16 cellular contexts compared by ENCODE assay signal in genomic region chr2:60216452-60216995, GRCh38.
A peak's percentile ranks its signal among the peaks of the same experiment; 100 is the strongest.
DNase-seq lines count a peak whose midpoint lies in the region; ATAC-seq and TF ChIP-seq lines count a peak whose summit lies in the region.
"Had no signal": no experiment of that assay in that cellular context is flagged by ENCODE, and none has a peak within 500 bp of the region (broad histone marks: within the 10 kb centered on the region; RNA-seq: fewer than 3 reads in every experiment).

No MANE protein-coding gene starts in this region.

- H3K4me1 ChIP-seq in DND-41 (ENCODE audit: insufficient read depth, low read length) (peaks cover 10% of the 10 kb centered on the region), OCI-LY3 (ENCODE audit: low read length) (no peaks in the 10 kb centered on the region), hepatocyte (ENCODE audit: insufficient read depth) (peaks cover 18% of the 10 kb centered on the region)
- H3K4me1 ChIP-seq: A549 had no signal

- DNase-seq in DND-41 (peak; percentile 46), hepatocyte (ENCODE audit: low spot score) (no peak), retina (peak; percentile 20), sciatic nerve (ENCODE audit: low spot score) (no peak)
- DNase-seq: Caco-2, DMS53, H9, NCI-H1417, NCI-H1930, NCI-H524 treated with DMSO at 0.1 percent for 48 hours, Peyer's patch, Right ventricle myocardium superior had no signal

- H2AFZ ChIP-seq in DND-41 (ENCODE audit: low read depth, low read length), result peak overlapping the region; percentile 50; the same call in 1 of the 2 replicates
- H2AFZ ChIP-seq in OCI-LY3 (ENCODE audit: low read depth, low read length), result peak overlapping the region; percentile 72; the same call in 1 of the 2 replicates
- H2AFZ ChIP-seq in hepatocyte, result no peak overlapping the region

- H3K27ac ChIP-seq in DND-41 (ENCODE audit: low read length) (peak overlapping the region; percentile 38; the same call in 1 of the 2 replicates), OCI-LY3 (ENCODE audit: low read length) (no peak overlapping the region), hepatocyte (no peak overlapping the region)
- H3K27ac ChIP-seq: A549, Peyer's patch had no signal

- intact Hi-C loops in sciatic nerve (cut with DNase I), result no loop called here

- TF ChIP-seq CTCF in DND-41 (IDR thresholded peaks at IDR 0.05; ENCODE audit: borderline replicate concordance, extremely low read depth, low read length, poor library complexity, severe bottlenecking) (no peak), OCI-LY3 (IDR thresholded peaks at IDR 0.05; ENCODE audit: low read depth, low read length) (no peak), hepatocyte (IDR thresholded peaks at IDR 0.05; ENCODE audit: poor library complexity) (no peak)

- no peaks in the 10 kb centered on the region for H3K36me3 ChIP-seq in DND-41 (ENCODE audit: insufficient read depth, low read length)
- no peaks in the 10 kb centered on the region for H3K36me3 ChIP-seq in OCI-LY3 (replicated peaks; ENCODE audit: low read depth, low read length)
- no peaks in the 10 kb centered on the region for H3K36me3 ChIP-seq in hepatocyte (replicated peaks; ENCODE audit: insufficient read depth, low read depth)
- H3K36me3 ChIP-seq: Peyer's patch had no signal

- H3K9ac ChIP-seq in DND-41 (ENCODE audit: low read depth, low read length), result no peak overlapping the region
- H3K9ac ChIP-seq in OCI-LY3 (ENCODE audit: low read length), result no peak overlapping the region

- H3K79me2 ChIP-seq in DND-41 (ENCODE audit: insufficient read depth, low read length) (no peaks in the 10 kb centered on the region), OCI-LY3 (ENCODE audit: low read length) (no peaks in the 10 kb centered on the region), hepatocyte (no peaks in the 10 kb centered on the region)

- H3K4me2 ChIP-seq in DND-41 (ENCODE audit: insufficient read depth, low read length) (no peak overlapping the region), OCI-LY3 (ENCODE audit: low read length) (no peak overlapping the region), hepatocyte (peak overlapping the region; percentile 16)
- H3K4me2 ChIP-seq: A549 had no signal

- no peaks in the 10 kb centered on the region for H4K20me1 ChIP-seq in DND-41 (ENCODE audit: insufficient read depth, low read length)
- no peaks in the 10 kb centered on the region for H4K20me1 ChIP-seq in OCI-LY3 (ENCODE audit: insufficient read depth, low read length)
- no peaks in the 10 kb centered on the region for H4K20me1 ChIP-seq in hepatocyte (ENCODE audit: insufficient read depth, poor library complexity, severe bottlenecking)

- no peaks in the 10 kb centered on the region for H3K9me2 ChIP-seq in hepatocyte (replicated peaks; ENCODE audit: insufficient read depth)

- H3K27me3 ChIP-seq in DND-41 (ENCODE audit: insufficient read depth, low read length, poor library complexity) (no peaks in the 10 kb centered on the region), OCI-LY3 (ENCODE audit: low read depth, low read length) (no peaks in the 10 kb centered on the region), hepatocyte (no peaks in the 10 kb centered on the region)
- H3K27me3 ChIP-seq: Peyer's patch had no signal

- ATAC-seq in DND-41 (ENCODE audit: insufficient read depth, low read depth), result peak; percentile 78
- ATAC-seq in SK-N-SH treated with all-trans-retinoic acid at 6 μM for 48 hours, result no peak
- no peak for ATAC-seq in HG02981 (IDR thresholded peaks at IDR 0.05; ENCODE audit: unreplicated experiment)
- ATAC-seq in sciatic nerve, result no peak
- ATAC-seq: A549 had no signal

- 43% methylated on average over 4 of the region's 4 CpGs for WGBS in hepatocyte (ENCODE audit: low lambda C conversion rate, missing lambda C conversion rate)

- H3K9me3 ChIP-seq in DND-41 (ENCODE audit: insufficient read depth, low read length, severe bottlenecking) (no peaks in the 10 kb centered on the region), OCI-LY3 (ENCODE audit: insufficient read depth, low read length) (no peaks in the 10 kb centered on the region), hepatocyte (ENCODE audit: low read depth) (no peaks in the 10 kb centered on the region)
- H3K9me3 ChIP-seq: A549, Caco-2, Peyer's patch had no signal

- no peak overlapping the region for H3K4me3 ChIP-seq in DND-41 (ENCODE audit: low read depth in 1 of 2, low read length in 2 of 2)
- no peak overlapping the region for H3K4me3 ChIP-seq in OCI-LY3 (ENCODE audit: low read length)
- H3K4me3 ChIP-seq in hepatocyte, result no peak overlapping the region
- H3K4me3 ChIP-seq: A549, Peyer's patch had no signal

TF ChIP-seq in SK-N-SH treated with all-trans-retinoic acid at 6 μM for 48 hours, 23 proteins besides CTCF, POLR2A, EP300 and RAD21:
- TF ChIP-seq ESRRG (CRISPR knock-in tag; IDR thresholded peaks at IDR 0.05) (no peak), TCF4 (CRISPR knock-in tag; IDR thresholded peaks at IDR 0.05; ENCODE audit: borderline replicate concordance) (no peak), ZNF8 (CRISPR knock-in tag; IDR thresholded peaks at IDR 0.05) (no peak), ZNF565 (CRISPR knock-in tag; conservative IDR thresholded peaks at IDR 0.05; ENCODE audit: low read depth) (no peak), OSR1 (CRISPR knock-in tag; IDR thresholded peaks at IDR 0.05) (no peak), ZFP30 (CRISPR knock-in tag; IDR thresholded peaks at IDR 0.05) (no peak), RARB (CRISPR knock-in tag; IDR thresholded peaks at IDR 0.05) (no peak), ISL1 (CRISPR knock-in tag; IDR thresholded peaks at IDR 0.05) (no peak), POU6F1 (CRISPR knock-in tag; IDR thresholded peaks at IDR 0.05; ENCODE audit: borderline replicate concordance, low read depth) (no peak), CREB5 (CRISPR knock-in tag; IDR thresholded peaks at IDR 0.05; ENCODE audit: low read depth) (no peak), TSHZ2 (CRISPR knock-in tag; IDR thresholded peaks at IDR 0.05) (no peak), BACH2 (CRISPR knock-in tag; IDR thresholded peaks at IDR 0.05; ENCODE audit: borderline replicate concordance) (no peak), PATZ1 (CRISPR knock-in tag; IDR thresholded peaks at IDR 0.05; ENCODE audit: borderline replicate concordance) (no peak)

Comparison
In these comparisons a context has a peak if more than half of its experiments do, and no peak if none do; other contexts are left out.
1. DNase-seq: peak in DND-41 (single experiment) and retina (single experiment); none in hepatocyte (single experiment) and sciatic nerve (single experiment).